ENCODE assay signal across 1 cellular context in genomic region chr16:187330-187729, GRCh38.
TF ChIP-seq lines count a peak whose summit lies in the region.

No MANE protein-coding gene starts in this region.

TF ChIP-seq in HEK293, 187 proteins besides CTCF, POLR2A, EP300 and RAD21 (continued from another document):
- peak; percentile 86 for TF ChIP-seq HIC1 (tag by site-specific recombination; IDR thresholded peaks at IDR 0.05)
